ENCODE assay signal across 27 cellular contexts in genomic region chrX:50718791-50719190, GRCh38.
"Had no signal": no experiment of that assay in that cellular context is flagged by ENCODE, and none has a peak within 500 bp of the region (broad histone marks: within the 10 kb centered on the region; RNA-seq: fewer than 3 reads in every experiment).

No MANE protein-coding gene starts in this region.

- H3K9me3 ChIP-seq: colonic mucosa, left ventricle myocardium inferior, mucosa of descending colon, ovary, psoas muscle, right atrium auricular region, tibial nerve had no signal

- H3K27ac ChIP-seq: colonic mucosa, dorsolateral prefrontal cortex, left ventricle myocardium inferior, ovary, psoas muscle, right atrium auricular region, tibial nerve had no signal

- H3K36me3 ChIP-seq: colonic mucosa, left ventricle myocardium inferior, ovary, right atrium auricular region, tibial nerve had no signal

- ATAC-seq: effector memory CD8-positive, alpha-beta T cell; mucosa of descending colon; natural killer cell treated with Interleukin-12 subunit alpha and Interleukin-12 subunit beta and Interleukin-15 and Interleukin-18, amount 100 ng/mL, for 72 hours; psoas muscle had no signal

- H3K27me3 ChIP-seq: colonic mucosa, ovary, right atrium auricular region, tibial nerve had no signal

- H3K4me2 ChIP-seq: smooth muscle cell had no signal

- H3K4me1 ChIP-seq: colonic mucosa, left ventricle myocardium inferior, psoas muscle, right atrium auricular region, tibial nerve had no signal

- FAIRE-seq: bronchial epithelial cell, frontal cortex had no signal

- DNase-seq: activated CD4-positive, alpha-beta memory T cell treated with anti-CD3 and anti-CD28 coated beads for 36 hours; activated CD4-positive, alpha-beta T cell treated with anti-CD3 and anti-CD28 coated beads, Interleukin-2, amount 10 ng/mL, durations not matched to agents 24 days and 14 days; activated CD4-positive, CD25-positive, alpha-beta regulatory T cell treated with anti-CD3 and anti-CD28 coated beads, Interleukin-2, amount 50 U/mL, for 72 hours; activated CD8-positive, alpha-beta memory T cell treated with anti-CD3 and anti-CD28 coated beads, Interleukin-2, amount 50 U/mL, for 48 hours; activated gamma-delta T cell treated with Interleukin-2 at 50 U/mL for 16 hours; activated naive CD4-positive, alpha-beta T cell treated with anti-CD3 and anti-CD28 coated beads, Interleukin-2, amount 50 U/mL, for 16 hours; activated T-cell treated with anti-CD3 and anti-CD28 coated beads, Interleukin-2, amount 50 U/mL, for 24 hours; colonic mucosa; dorsolateral prefrontal cortex; effector memory CD8-positive, alpha-beta T cell; glutamatergic neuron; islet precursor cell; left ventricle myocardium inferior; mesendoderm; mucosa of descending colon; ovary; psoas muscle; stimulated activated CD4-positive, alpha-beta T cell treated with anti-CD3 and anti-CD28 coated beads, Interleukin-1b, Interleukin-23, amount 100 ng/mL, for 48 hours; stimulated activated naive CD4-positive, alpha-beta T cell; T-helper 2 cell had no signal

- H3K4me3 ChIP-seq: colonic mucosa, dorsolateral prefrontal cortex, left ventricle myocardium inferior, lung, mucosa of descending colon, ovary, psoas muscle, right atrium auricular region, smooth muscle cell, tibial nerve had no signal
